In genomic region chr2:240692583-240693561, GRCh38 we compare ENCODE assay signal across 11 cellular contexts. TPM values are rescaled to one million over a fixed set of nuclear protein-coding genes. Genes with fewer than 3 reads are reported as not detected.
DNase-seq lines count a peak whose midpoint lies in the region; ATAC-seq, FAIRE-seq and TF ChIP-seq lines count a peak whose summit lies in the region.
"Not testable (repeated sequence)": the region's sequence is repeated elsewhere in the genome, so short reads cannot be mapped to it uniquely, and the experiment has no call there.
"Had no signal": no experiment of that assay in that cellular context is flagged by ENCODE, and none has a peak within 500 bp of the region (broad histone marks: within the 10 kb centered on the region; RNA-seq: fewer than 3 reads in every experiment).

No MANE protein-coding gene starts in this region.

- H2BK5ac ChIP-seq in H1 (ENCODE audit: low read depth, low read length), result not testable (repeated sequence)

- not testable (repeated sequence) for H3K23me2 ChIP-seq in H1 (ENCODE audit: low read depth, low read length)

- TF ChIP-seq EP300 in H1 (IDR thresholded peaks at IDR 0.05; ENCODE audit: borderline replicate concordance in 1 of 2, low read depth in 2 of 2, low read length in 2 of 2), result not testable (repeated sequence)

- not testable (repeated sequence) for H2BK15ac ChIP-seq in H1 (ENCODE audit: low read length)

- not testable (repeated sequence) for H3K4me2 ChIP-seq in H1 (ENCODE audit: insufficient read depth in 1 of 2, low read depth in 2 of 2, low read length in 2 of 2)

- FAIRE-seq in H1 (lab: Jason Lieb, UNC), result peak; percentile 66
- not testable (repeated sequence) for FAIRE-seq in kidney (lab: Jason Lieb, UNC)

- not testable (repeated sequence) for H3K9me3 Mint-ChIP-seq in WTC11; activated naive CD8-positive, alpha-beta T cell treated with anti-CD3 and anti-CD28 coated beads, Interleukin-2, amount 10 ng/mL, durations not matched to agents 7 days and 5 days; osteocyte (ENCODE audit: unreplicated experiment); type B pancreatic cell

- WGBS in H1 (ENCODE audit: extremely low coverage in 1 of 2, insufficient coverage in 1 of 2, insufficient read length in 1 of 2, insufficient replicate concordance in 2 of 2, low coverage in 1 of 2, low lambda C conversion rate in 2 of 2, missing lambda C conversion rate in 1 of 2), 2 experiments, result 90% methylated on average over 8 of the region's 34 CpGs; no CpG with 5 or more reads in 1 of the 2 experiments

- H3K9me3 ChIP-seq in H1 (ENCODE audit: insufficient read depth in 2 of 2, low read depth in 1 of 2, low read length in 1 of 2); kidney (ENCODE audit: control insufficient read depth in 1 of 2, low read length in 2 of 2): not testable (repeated sequence)

- H3K4me1 ChIP-seq in H1 (replicated peaks in 1 of 4; ENCODE audit: control insufficient read depth in 3 of 4, insufficient read depth in 4 of 4, low read length in 3 of 4); kidney (ENCODE audit: control insufficient read depth in 1 of 2, insufficient read depth in 1 of 2, low read depth in 1 of 2, low read length in 2 of 2): not testable (repeated sequence)

- H3K9ac ChIP-seq in H1 (replicated peaks in 1 of 4; ENCODE audit: extremely low read depth in 1 of 4, low read depth in 3 of 4, low read length in 3 of 4); kidney (ENCODE audit: low read length in 2 of 2): not testable (repeated sequence)

- not testable (repeated sequence) for H3K56ac ChIP-seq in H1 (replicated peaks; ENCODE audit: insufficient read length, low read depth, low read length)

- POLR2A ChIA-PET in WTC11 (lab: Charles Lee); activated naive CD8-positive, alpha-beta T cell treated with anti-CD3 and anti-CD28 coated beads, Interleukin-2, amount 10 ng/mL, durations not matched to agents 7 days and 5 days (lab: Charles Lee); H1 (lab: Charles Lee; ENCODE audit: partially characterized antibody): not testable (repeated sequence)

- not testable (repeated sequence) for H3K4ac ChIP-seq in H1 (replicated peaks; ENCODE audit: insufficient read length, low read depth, low read length)

- not testable (repeated sequence) for H3K14ac ChIP-seq in H1 (ENCODE audit: insufficient read length)

- H3K27ac ChIP-seq in H1 (ENCODE audit: low read depth, low read length); kidney (ENCODE audit: low read depth in 2 of 2, low read length in 2 of 2): not testable (repeated sequence)

- DNase-seq in WTC11 (ENCODE audit: low spot score) (peak; percentile 7), H1 (ENCODE audit: low read depth in 1 of 2, low spot score in 2 of 2) (peak in 1 of 2 experiments; percentile 38), kidney (peak; percentile 50), osteocyte (ENCODE audit: extremely low spot score, unreplicated experiment) (peak; percentile 78), type B pancreatic cell (ENCODE audit: extremely low spot score, unreplicated experiment) (peak; percentile 65)
- peak; percentile 27 for DNase-seq in activated naive CD8-positive, alpha-beta T cell treated with anti-CD3 and anti-CD28 coated beads, Interleukin-2, amount 10 ng/mL, durations not matched to agents 7 days and 5 days

- CTCF ChIA-PET in WTC11 (lab: Charles Lee); H1 (lab: Charles Lee; ENCODE audit: partially characterized antibody): not testable (repeated sequence)

- not testable (repeated sequence) for H2BK20ac ChIP-seq in H1 (ENCODE audit: low read length)

- H3K27me3 Mint-ChIP-seq in WTC11 (ENCODE audit: low read depth); activated naive CD8-positive, alpha-beta T cell treated with anti-CD3 and anti-CD28 coated beads, Interleukin-2, amount 10 ng/mL, durations not matched to agents 7 days and 5 days; osteocyte (ENCODE audit: unreplicated experiment); type B pancreatic cell: not testable (repeated sequence)

- H4K91ac ChIP-seq in H1 (replicated peaks; ENCODE audit: insufficient read length, low read length), result not testable (repeated sequence)

- H2BK120ac ChIP-seq in H1 (replicated peaks; ENCODE audit: low read depth, low read length), result not testable (repeated sequence)

- H4K20me1 ChIP-seq in H1 (replicated peaks in 1 of 2; ENCODE audit: control insufficient read depth in 1 of 2, insufficient read depth in 2 of 2, low read length in 2 of 2), result not testable (repeated sequence)

- not testable (repeated sequence) for TF ChIP-seq POLR2A in H1 (IDR thresholded peaks at IDR 0.05; ENCODE audit: control extremely low read depth in 1 of 2, low read depth in 2 of 2, low read length in 2 of 2)

- not testable (repeated sequence) for H3K23ac ChIP-seq in H1 (ENCODE audit: insufficient read length)

- not testable (repeated sequence) for H2AK5ac ChIP-seq in H1 (ENCODE audit: low read depth, low read length)

- H3K36me3 Mint-ChIP-seq in WTC11; activated naive CD8-positive, alpha-beta T cell treated with anti-CD3 and anti-CD28 coated beads, Interleukin-2, amount 10 ng/mL, durations not matched to agents 7 days and 5 days; osteocyte (ENCODE audit: unreplicated experiment); type B pancreatic cell: not testable (repeated sequence)

- not testable (repeated sequence) for H2BK12ac ChIP-seq in H1 (ENCODE audit: low read depth, low read length)

- not testable (repeated sequence) for ATAC-seq in WTC11; activated naive CD8-positive, alpha-beta T cell treated with anti-CD3 and anti-CD28 coated beads, Interleukin-2, amount 10 ng/mL, durations not matched to agents 7 days and 5 days (ENCODE audit: low read depth)

- not testable (repeated sequence) for H2AFZ ChIP-seq in H1 (ENCODE audit: low read length)

- intact Hi-C loops in kidney (cut with DNase I), result not testable (repeated sequence)

- H3K27me3 ChIP-seq in H1 (replicated peaks in 1 of 4; ENCODE audit: control insufficient read depth in 3 of 4, extremely low read depth in 1 of 4, insufficient read depth in 3 of 4, low read length in 3 of 4), result not testable (repeated sequence)

- not testable (repeated sequence) for H3K4me3 ChIP-seq in H1 (ENCODE audit: extremely low read depth in 1 of 4, insufficient read depth in 2 of 4, low read depth in 3 of 4, low read length in 4 of 4); kidney (ENCODE audit: low read length in 2 of 2)

- H4K5ac ChIP-seq in H1 (ENCODE audit: insufficient read length, low read depth, low read length), result not testable (repeated sequence)

- H3K79me1 ChIP-seq in H1 (ENCODE audit: low read depth, low read length), result not testable (repeated sequence)

- not testable (repeated sequence) for H3K27ac Mint-ChIP-seq in WTC11; activated naive CD8-positive, alpha-beta T cell treated with anti-CD3 and anti-CD28 coated beads, Interleukin-2, amount 10 ng/mL, durations not matched to agents 7 days and 5 days; osteocyte (ENCODE audit: unreplicated experiment); type B pancreatic cell

- not testable (repeated sequence) for TF ChIP-seq RAD21 in H1 (IDR thresholded peaks at IDR 0.05 in 1 of 2, conservative IDR thresholded peaks at IDR 0.05 in 1 of 2; ENCODE audit: low read depth in 2 of 2, low read length in 2 of 2)

- not testable (repeated sequence) for H3K36me3 ChIP-seq in H1 (ENCODE audit: control insufficient read depth in 2 of 4, insufficient read depth in 4 of 4, low read length in 3 of 4); kidney (ENCODE audit: control insufficient read depth in 1 of 2, insufficient read depth in 2 of 2, low read length in 2 of 2)

- TF ChIP-seq CTCF in WTC11 (IDR thresholded peaks at IDR 0.05); H1 (IDR thresholded peaks at IDR 0.05; ENCODE audit: control extremely low read depth in 1 of 3, insufficient read depth in 1 of 3, low read depth in 1 of 3, low read length in 3 of 3); kidney (IDR thresholded peaks at IDR 0.05; ENCODE audit: borderline replicate concordance, extremely low read depth, insufficient read depth); osteocyte (IDR thresholded peaks at IDR 0.05); type B pancreatic cell (conservative IDR thresholded peaks at IDR 0.05): not testable (repeated sequence)

- H3K4me3 Mint-ChIP-seq in WTC11; activated naive CD8-positive, alpha-beta T cell treated with anti-CD3 and anti-CD28 coated beads, Interleukin-2, amount 10 ng/mL, durations not matched to agents 7 days and 5 days; osteocyte (ENCODE audit: unreplicated experiment); type B pancreatic cell: not testable (repeated sequence)

- not testable (repeated sequence) for H4K8ac ChIP-seq in H1 (ENCODE audit: extremely low read depth, insufficient read depth, low read length)

- not testable (repeated sequence) for H3K79me2 ChIP-seq in H1 (ENCODE audit: control insufficient read depth in 1 of 2, insufficient read depth in 2 of 2, low read length in 2 of 2)

- H3K18ac ChIP-seq in H1 (ENCODE audit: extremely low read depth, low read length), result not testable (repeated sequence)

- not testable (repeated sequence) for H3K4me1 Mint-ChIP-seq in WTC11; activated naive CD8-positive, alpha-beta T cell treated with anti-CD3 and anti-CD28 coated beads, Interleukin-2, amount 10 ng/mL, durations not matched to agents 7 days and 5 days; osteocyte (ENCODE audit: unreplicated experiment); type B pancreatic cell (ENCODE audit: unreplicated experiment)

RNA-seq across cellular contexts. Expression of gene AQP12A, which starts 1.2 kb away (rescaled TPM):
- total RNA-seq in WTC11 (2021), result not detected in 3 replicates
- total RNA-seq in activated naive CD8-positive, alpha-beta T cell treated with anti-CD3 and anti-CD28 coated beads, Interleukin-2, amount 10 ng/mL, durations not matched to agents 7 days and 5 days, result not detected
- not detected in 2 replicates for total RNA-seq in H1 (2021; fragmentation: NEBNext Ultra II Directional; extraction: Animal tissue kit (Norgen Biotek cat#: 25700))
- not detected in 2 replicates for polyA plus RNA-seq in H1 (2011; rRNA removed)
- not detected for polyA plus RNA-seq in H1 (2011; cell fraction: cytosol; rRNA removed)
- not detected for polyA plus RNA-seq in H1 (2011; cell fraction: nucleus; rRNA removed)
- polyA plus RNA-seq in H1 (2012, experiment 1 of 2), result not detected in 4 replicates
- polyA plus RNA-seq in H1 (2012, experiment 2 of 2), result not detected
- not detected for polyA plus RNA-seq in H1 (2013, experiment 1 of 2)
- polyA plus RNA-seq in H1 (2013, experiment 2 of 2), result not detected
- not detected in 2 replicates for polyA minus RNA-seq in H1 (2011; rRNA and poly(A)+ RNA removed)
- polyA minus RNA-seq in H1 (2011; cell fraction: cytosol; rRNA and poly(A)+ RNA removed), result not detected
- not detected for polyA minus RNA-seq in H1 (2011; cell fraction: nucleus; rRNA and poly(A)+ RNA removed)
- not detected for total RNA-seq in kidney
- polyA plus RNA-seq in kidney (ENCODE audit: insufficient read depth, low read depth, low replicate concordance), result not detected
- not detected in 2 replicates for total RNA-seq in osteocyte
- 0.97 TPM in 1 of 2 replicates, not detected in the other for total RNA-seq in type B pancreatic cell (ENCODE audit: low replicate concordance)
- total RNA-seq: CD4-positive, CD25-positive, alpha-beta regulatory T cell; CD8-positive, alpha-beta memory T cell; G401; GM12878; H4 had no signal
- polyA plus RNA-seq: CD4-positive, CD25-positive, alpha-beta regulatory T cell; CD8-positive, alpha-beta memory T cell; GM12878 had no signal

RNA-seq across cellular contexts. Expression of gene AQP12B, which starts 10.2 kb away (rescaled TPM):
- total RNA-seq in WTC11 (2021) (not detected in 3 replicates), kidney (not detected), osteocyte (not detected in 2 replicates), type B pancreatic cell (ENCODE audit: low replicate concordance) (0.10 and 0.43 TPM in 2 replicates)
- total RNA-seq in activated naive CD8-positive, alpha-beta T cell treated with anti-CD3 and anti-CD28 coated beads, Interleukin-2, amount 10 ng/mL, durations not matched to agents 7 days and 5 days, result not detected
- not detected in 2 replicates for total RNA-seq in H1 (2021; fragmentation: NEBNext Ultra II Directional; extraction: Animal tissue kit (Norgen Biotek cat#: 25700))
- polyA plus RNA-seq in H1 (2011; rRNA removed) (not detected in 2 replicates), kidney (ENCODE audit: insufficient read depth, low read depth, low replicate concordance) (not detected)
- not detected for polyA plus RNA-seq in H1 (2011; cell fraction: cytosol; rRNA removed)
- polyA plus RNA-seq in H1 (2011; cell fraction: nucleus; rRNA removed), result not detected
- not detected in 4 replicates for polyA plus RNA-seq in H1 (2012, experiment 1 of 2)
- polyA plus RNA-seq in H1 (2012, experiment 2 of 2), result not detected
- not detected for polyA plus RNA-seq in H1 (2013, experiment 1 of 2)
- polyA plus RNA-seq in H1 (2013, experiment 2 of 2), result not detected
- not detected in 2 replicates for polyA minus RNA-seq in H1 (2011; rRNA and poly(A)+ RNA removed)
- not detected for polyA minus RNA-seq in H1 (2011; cell fraction: cytosol; rRNA and poly(A)+ RNA removed)
- polyA minus RNA-seq in H1 (2011; cell fraction: nucleus; rRNA and poly(A)+ RNA removed), result not detected
- total RNA-seq: CD4-positive, CD25-positive, alpha-beta regulatory T cell; CD8-positive, alpha-beta memory T cell; G401; GM12878; H4 had no signal
- polyA plus RNA-seq: CD4-positive, CD25-positive, alpha-beta regulatory T cell; CD8-positive, alpha-beta memory T cell; GM12878 had no signal
